In genomic region chr16:13118091-13118490, GRCh38 we compare ENCODE assay signal across 28 cellular contexts.
"Had no signal": no experiment of that assay in that cellular context is flagged by ENCODE, and none has a peak within 500 bp of the region (broad histone marks: within the 10 kb centered on the region; RNA-seq: fewer than 3 reads in every experiment).

No MANE protein-coding gene starts in this region.

- H3K36me3 Mint-ChIP-seq: activated CD8-positive, alpha-beta memory T cell treated with anti-CD3 and anti-CD28 coated beads, Interleukin-2, amount 10 ng/mL, durations not matched to agents 7 days and 5 days; activated naive CD4-positive, alpha-beta T cell treated with anti-CD3 and anti-CD28 coated beads, Interleukin-2, amount 50 U/mL, for 72 hours; brain had no signal

- DNase-seq: activated B cell treated with CpG ODN at 0.5 μM for 24 hours; activated CD4-positive, alpha-beta T cell treated with anti-CD3 and anti-CD28 coated beads for 1 hour; activated CD4-positive, alpha-beta T cell treated with anti-CD3 and anti-CD28 coated beads, Interleukin-2, amount 10 ng/mL, durations not matched to agents 24 days and 14 days; activated CD4-positive, alpha-beta T cell treated with anti-CD3 and anti-CD28 coated beads, Interleukin-2, amount 50 U/mL, for 48 hours; activated CD8-positive, alpha-beta memory T cell treated with anti-CD3 and anti-CD28 coated beads, Interleukin-2, amount 10 ng/mL, durations not matched to agents 7 days and 5 days; activated effector memory CD4-positive, alpha-beta T cell treated with Interleukin-2 at 50 U/mL for 16 hours; activated naive CD4-positive, alpha-beta T cell treated with Interleukin-2 at 50 U/mL for 16 hours; activated naive CD8-positive, alpha-beta T cell treated with anti-CD3 and anti-CD28 coated beads, Interleukin-2, amount 50 U/mL, for 24 hours; activated T-cell treated with anti-CD3 and anti-CD28 coated beads, Interleukin-2, amount 50 U/mL, for 24 hours; amniotic stem cell; KG1; MG63; MV-4-11; NCI-H1092 treated with DMSO at 0.1 percent for 48 hours; NCI-H146; NCI-H187 treated with DMSO at 0.1 percent for 48 hours; NCI-H2081 treated with DMSO at 0.1 percent for 48 hours; NCI-H446; NCI-H524; PC-3; SHP77 treated with DMSO at 0.1 percent for 48 hours; T-helper 17 cell; T-helper 9 cell had no signal

- H3K4me3 Mint-ChIP-seq: activated B cell treated with CpG ODN at 0.5 μM for 24 hours; activated CD4-positive, alpha-beta T cell treated with anti-CD3 and anti-CD28 coated beads, Interleukin-2, amount 10 ng/mL, durations not matched to agents 24 days and 14 days; activated CD8-positive, alpha-beta memory T cell treated with anti-CD3 and anti-CD28 coated beads, Interleukin-2, amount 10 ng/mL, durations not matched to agents 7 days and 5 days; activated naive CD8-positive, alpha-beta T cell treated with anti-CD3 and anti-CD28 coated beads, Interleukin-2, amount 50 U/mL, for 24 hours; activated T-cell treated with anti-CD3 and anti-CD28 coated beads, Interleukin-2, amount 50 U/mL, for 24 hours; activated T-helper 1 cell treated with anti-CD3 and anti-CD28 coated beads, Interleukin-12 subunit alpha, Interleukin-12 subunit beta, Interleukin-2, Interleukin-4 antibody, amounts not matched to agents 30 ng/mL and 10 ng/mL and 1 ng/mL, durations not matched to agents 14 hours and 24 hours and 36 hours; brain; T-helper 17 cell had no signal

- H3K27ac Mint-ChIP-seq: activated B cell treated with CpG ODN at 0.5 μM for 24 hours; activated CD4-positive, alpha-beta T cell treated with anti-CD3 and anti-CD28 coated beads, Interleukin-2, amount 10 ng/mL, durations not matched to agents 24 days and 14 days; activated CD8-positive, alpha-beta memory T cell treated with anti-CD3 and anti-CD28 coated beads, Interleukin-2, amount 10 ng/mL, durations not matched to agents 7 days and 5 days; activated naive CD8-positive, alpha-beta T cell treated with anti-CD3 and anti-CD28 coated beads, Interleukin-2, amount 50 U/mL, for 24 hours; activated T-cell treated with anti-CD3 and anti-CD28 coated beads, Interleukin-2, amount 50 U/mL, for 24 hours; activated T-helper 1 cell treated with anti-CD3 and anti-CD28 coated beads, Interleukin-12 subunit alpha, Interleukin-12 subunit beta, Interleukin-2, Interleukin-4 antibody, amounts not matched to agents 30 ng/mL and 10 ng/mL and 1 ng/mL, durations not matched to agents 14 hours and 24 hours and 36 hours; brain; T-helper 17 cell had no signal

- H3K36me3 ChIP-seq: ascending aorta, cardiac muscle cell, MG63 had no signal

- H3K4me1 ChIP-seq: ascending aorta had no signal

- H3K9me3 ChIP-seq: ascending aorta, MG63 had no signal

- H3K27me3 Mint-ChIP-seq: activated B cell treated with CpG ODN at 0.5 μM for 24 hours; activated CD4-positive, alpha-beta T cell treated with anti-CD3 and anti-CD28 coated beads, Interleukin-2, amount 10 ng/mL, durations not matched to agents 24 days and 14 days; activated CD8-positive, alpha-beta memory T cell treated with anti-CD3 and anti-CD28 coated beads, Interleukin-2, amount 10 ng/mL, durations not matched to agents 7 days and 5 days; activated naive CD8-positive, alpha-beta T cell treated with anti-CD3 and anti-CD28 coated beads, Interleukin-2, amount 50 U/mL, for 24 hours had no signal

- H3K9me3 Mint-ChIP-seq: activated T-cell treated with anti-CD3 and anti-CD28 coated beads, Interleukin-2, amount 50 U/mL, for 24 hours had no signal

- H3K27me3 ChIP-seq: ascending aorta, cardiac muscle cell, MG63 had no signal

- H3K27ac ChIP-seq: ascending aorta, cardiac muscle cell had no signal

- H3K4me1 Mint-ChIP-seq: activated B cell treated with CpG ODN at 0.5 μM for 24 hours; activated CD4-positive, alpha-beta T cell treated with anti-CD3 and anti-CD28 coated beads, Interleukin-2, amount 10 ng/mL, durations not matched to agents 24 days and 14 days; activated CD8-positive, alpha-beta memory T cell treated with anti-CD3 and anti-CD28 coated beads, Interleukin-2, amount 10 ng/mL, durations not matched to agents 7 days and 5 days; activated naive CD8-positive, alpha-beta T cell treated with anti-CD3 and anti-CD28 coated beads, Interleukin-2, amount 50 U/mL, for 24 hours; T-helper 17 cell had no signal

- H3K4me3 ChIP-seq: ascending aorta, cardiac muscle cell, MG63 had no signal
